ENCODE assay signal across 2 cellular contexts in genomic region chr5:141864371-141865370, GRCh38.
TF ChIP-seq lines count a peak whose summit lies in the region.

No MANE protein-coding gene starts in this region.

TF ChIP-seq in IMR-90, 13 proteins besides CTCF, POLR2A, EP300 and RAD21 (continued from another document):
- no peak for TF ChIP-seq BHLHE40 (IDR thresholded peaks at IDR 0.05; ENCODE audit: low read depth, low read length)
- TF ChIP-seq CEBPB (IDR thresholded peaks at IDR 0.05; ENCODE audit: low read depth, low read length): no peak
- no peak for TF ChIP-seq USF2 (IDR thresholded peaks at IDR 0.05; ENCODE audit: low read depth, low read length)
- TF ChIP-seq FOS (IDR thresholded peaks at IDR 0.05; ENCODE audit: low read depth, low read length): no peak

TF ChIP-seq in HEK293T, 16 proteins besides CTCF, POLR2A, EP300 and RAD21 (continued from another document):
- TF ChIP-seq ELF4 (IDR thresholded peaks at IDR 0.05) (no peak), ARNT (IDR thresholded peaks at IDR 0.05) (no peak)
